Comparison of ENCODE assay signal across 10 cellular contexts in the genomic region with DNA sequence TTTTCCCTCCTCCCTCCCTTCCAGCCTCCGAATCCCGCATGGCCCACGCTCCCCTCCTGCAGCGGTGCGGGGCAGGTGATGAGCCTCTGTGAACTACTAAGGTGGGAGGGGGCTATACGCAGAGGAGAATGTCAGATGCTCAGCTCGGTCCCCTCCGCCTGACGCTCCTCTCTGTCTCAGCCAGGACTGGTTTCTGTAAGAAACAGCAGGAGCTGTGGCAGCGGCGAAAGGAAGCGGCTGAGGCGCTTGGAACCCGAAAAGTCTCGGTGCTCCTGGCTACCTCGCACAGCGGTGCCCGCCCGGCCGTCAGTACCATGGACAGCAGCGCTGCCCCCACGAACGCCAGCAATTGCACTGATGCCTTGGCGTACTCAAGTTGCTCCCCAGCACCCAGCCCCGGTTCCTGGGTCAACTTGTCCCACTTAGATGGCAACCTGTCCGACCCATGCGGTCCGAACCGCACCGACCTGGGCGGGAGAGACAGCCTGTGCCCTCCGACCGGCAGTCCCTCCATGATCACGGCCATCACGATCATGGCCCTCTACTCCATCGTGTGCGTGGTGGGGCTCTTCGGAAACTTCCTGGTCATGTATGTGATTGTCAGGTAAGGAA. TPM values are rescaled to one million over a fixed set of nuclear protein-coding genes. Genes with fewer than 3 reads are reported as not detected.
DNase-seq lines count a peak whose midpoint lies in the region; ATAC-seq and TF ChIP-seq lines count a peak whose summit lies in the region.
"Had no signal": no experiment of that assay in that cellular context is flagged by ENCODE, and none has a peak within 500 bp of the region (broad histone marks: within the 10 kb centered on the region; RNA-seq: fewer than 3 reads in every experiment).

Gene OPRM1, plus strand, starts transcription at position 10 of the 612 bp plus-strand sequence. Its CDS starts 305 bp downstream, at position 315.

- H3K36me3 Mint-ChIP-seq in activated CD8-positive, alpha-beta T cell treated with anti-CD3 and anti-CD28 coated beads for 36 hours (ENCODE audit: low read depth), result no peaks in the 10 kb centered on the region
- H3K36me3 Mint-ChIP-seq: CD4-positive, CD25-positive, alpha-beta regulatory T cell had no signal

- DNase-seq in activated naive CD4-positive, alpha-beta T cell treated with Interleukin-2 at 50 U/mL for 16 hours, result peak; percentile 4
- DNase-seq in activated naive CD4-positive, alpha-beta T cell (lab: John Stamatoyannopoulos, UW), result no peak
- peak; percentile 55 for DNase-seq in activated CD8-positive, alpha-beta T cell treated with anti-CD3 and anti-CD28 coated beads for 36 hours
- peak; percentile 33 for DNase-seq in left cardiac atrium
- peak; percentile 39 for DNase-seq in stimulated activated CD4-positive, alpha-beta T cell treated with anti-CD3 and anti-CD28 coated beads, Interleukin-1b, Interleukin-23, amount 100 ng/mL, for 48 hours
- no peak for DNase-seq in NCI-H345 (lab: John Stamatoyannopoulos, UW)
- DNase-seq in HT-29 (ENCODE audit: low spot score), result no peak

- H3K9me3 Mint-ChIP-seq in activated CD8-positive, alpha-beta T cell treated with anti-CD3 and anti-CD28 coated beads for 36 hours, result no peaks in the 10 kb centered on the region
- H3K9me3 Mint-ChIP-seq: T-helper 1 cell treated with Interleukin-12 subunit alpha and Interleukin-12 subunit beta and Interleukin-4 antibody, amounts not matched to agents 30 μg/mL and 1 μg/mL, for 36 hours had no signal

- POLR2A ChIA-PET in activated CD8-positive, alpha-beta T cell treated with anti-CD3 and anti-CD28 coated beads for 36 hours (lab: Charles Lee), result no interaction called here

- no peak within 1 kb of the TSS for H3K4me3 Mint-ChIP-seq in activated CD8-positive, alpha-beta T cell treated with anti-CD3 and anti-CD28 coated beads for 36 hours
- H3K4me3 Mint-ChIP-seq: CD4-positive, CD25-positive, alpha-beta regulatory T cell; T-helper 1 cell treated with Interleukin-12 subunit alpha and Interleukin-12 subunit beta and Interleukin-4 antibody, amounts not matched to agents 30 μg/mL and 1 μg/mL, for 36 hours had no signal

- peak; percentile 66 for ATAC-seq in activated CD8-positive, alpha-beta T cell treated with anti-CD3 and anti-CD28 coated beads for 36 hours
- ATAC-seq in left cardiac atrium, result peak in 1 of 2 donors; percentile 41
- ATAC-seq in GM19455 (IDR thresholded peaks at IDR 0.05; ENCODE audit: unreplicated experiment), result no peak

- intact Hi-C loops in activated CD8-positive, alpha-beta T cell treated with anti-CD3 and anti-CD28 coated beads for 36 hours (cut with micrococcal nuclease), result no loop called here
- intact Hi-C loops in left cardiac atrium (cut with DNase I), result no loop called here

- H3K27ac Mint-ChIP-seq in activated CD8-positive, alpha-beta T cell treated with anti-CD3 and anti-CD28 coated beads for 36 hours, result no peak within 1 kb of the TSS
- H3K27ac Mint-ChIP-seq: CD4-positive, CD25-positive, alpha-beta regulatory T cell; T-helper 1 cell treated with Interleukin-12 subunit alpha and Interleukin-12 subunit beta and Interleukin-4 antibody, amounts not matched to agents 30 μg/mL and 1 μg/mL, for 36 hours had no signal

- no peaks in the 10 kb centered on the region for H3K4me1 Mint-ChIP-seq in activated CD8-positive, alpha-beta T cell treated with anti-CD3 and anti-CD28 coated beads for 36 hours (ENCODE audit: low read depth)
- H3K4me1 Mint-ChIP-seq: CD4-positive, CD25-positive, alpha-beta regulatory T cell had no signal

- TF ChIP-seq CTCF in activated CD8-positive, alpha-beta T cell treated with anti-CD3 and anti-CD28 coated beads for 36 hours (IDR thresholded peaks at IDR 0.05), result no peak

- H3K27me3 Mint-ChIP-seq in activated CD8-positive, alpha-beta T cell treated with anti-CD3 and anti-CD28 coated beads for 36 hours, result peaks cover 34% of the 10 kb centered on the region

- CTCF ChIA-PET in activated CD8-positive, alpha-beta T cell treated with anti-CD3 and anti-CD28 coated beads for 36 hours (lab: Charles Lee), result no interaction called here

RNA-seq across cellular contexts. Expression of gene OPRM1, which starts in this region (rescaled TPM):
- total RNA-seq in activated CD8-positive, alpha-beta T cell treated with anti-CD3 and anti-CD28 coated beads for 36 hours, result not detected
- not detected for total RNA-seq in left cardiac atrium
- not detected in 2 replicates for total RNA-seq in HT-29 (2014; rRNA removed; shearing (Covaris generic))
- total RNA-seq: CD4-positive, CD25-positive, alpha-beta regulatory T cell had no signal

Comparison
In these comparisons a context has a peak if more than half of its experiments do, and no peak if none do; other contexts are left out.
1. DNase-seq: peak in activated naive CD4-positive, alpha-beta T cell treated with Interleukin-2 at 50 U/mL for 16 hours (single experiment) and stimulated activated CD4-positive, alpha-beta T cell treated with anti-CD3 and anti-CD28 coated beads, Interleukin-1b, Interleukin-23, amount 100 ng/mL, for 48 hours (single experiment); none in activated naive CD4-positive, alpha-beta T cell (0 of 4), NCI-H345 (single experiment) and HT-29 (single experiment).
2. Peak in DNase-seq and ATAC-seq in activated CD8-positive, alpha-beta T cell treated with anti-CD3 and anti-CD28 coated beads for 36 hours; RNA of the gene not detected or under 1 TPM.
3. Peak in DNase-seq in left cardiac atrium; RNA of the gene not detected or under 1 TPM.